In genomic region chr10:71262027-71262426, GRCh38 we compare ENCODE assay signal across 24 cellular contexts. TPM values are rescaled to one million over a fixed set of nuclear protein-coding genes. Genes with fewer than 3 reads are reported as not detected.
A peak's percentile ranks its signal among the peaks of the same experiment; 100 is the strongest.
DNase-seq lines count a peak whose midpoint lies in the region; ATAC-seq, FAIRE-seq and TF ChIP-seq lines count a peak whose summit lies in the region.
"Had no signal": no experiment of that assay in that cellular context is flagged by ENCODE, and none has a peak within 500 bp of the region (broad histone marks: within the 10 kb centered on the region; RNA-seq: fewer than 3 reads in every experiment).

No MANE protein-coding gene starts in this region.

- no peak overlapping the region for H4K8ac ChIP-seq in mesenchymal stem cell (ENCODE audit: low read length)

- H2BK15ac ChIP-seq in mesenchymal stem cell (ENCODE audit: low read depth, poor library complexity, severe bottlenecking): peak overlapping the region; percentile 54

- H3K9me3 Mint-ChIP-seq in astrocyte (ENCODE audit: unreplicated experiment) (no peaks in the 10 kb centered on the region), glutamatergic neuron (ENCODE audit: unreplicated experiment) (peaks cover 3% of the 10 kb centered on the region)
- H3K9me3 Mint-ChIP-seq: CD14-positive monocyte; stimulated activated memory B cell treated with anti-CD40 and anti-IgM and Interleukin-4, amounts not matched to agents 10 μg/mL and 1 μg/mL and 100 μg/mL, for 72 hours had no signal

- no peak overlapping the region for H3K23ac ChIP-seq in mesenchymal stem cell (ENCODE audit: low read length in 2 of 2)

- H3K27me3 ChIP-seq in astrocyte (ENCODE audit: insufficient read depth, low read length) (no peaks in the 10 kb centered on the region), mesenchymal stem cell (ENCODE audit: control insufficient read depth in 1 of 2, insufficient read depth in 1 of 2, low read length in 2 of 2) (peaks cover 0 to 74% of the 10 kb centered on the region in 2 experiments)
- H3K27me3 ChIP-seq: thyroid gland had no signal

- no peaks in the 10 kb centered on the region for H3K27me3 Mint-ChIP-seq in astrocyte (ENCODE audit: low read depth, unreplicated experiment)
- H3K27me3 Mint-ChIP-seq in glutamatergic neuron (ENCODE audit: unreplicated experiment): peaks cover 5% of the 10 kb centered on the region

- H2AFZ ChIP-seq in astrocyte (ENCODE audit: low read depth, low read length) (no peak overlapping the region), mesenchymal stem cell (ENCODE audit: low read depth, low read length) (no peak overlapping the region)
- H2AFZ ChIP-seq: GM23248 had no signal

- DNase-seq in Right ventricle myocardium inferior (ENCODE audit: missing footprints) (peak; percentile 71), cardiac septum (ENCODE audit: low spot score) (no peak), astrocyte (ENCODE audit: low read depth) (no peak), mesenchymal stem cell (no peak), glutamatergic neuron (no peak), coronary artery (ENCODE audit: low spot score) (no peak)
- DNase-seq in activated CD8-positive, alpha-beta memory T cell treated with anti-CD3 and anti-CD28 coated beads, Interleukin-2, amount 50 U/mL, for 4 hours: no peak
- DNase-seq: activated CD4-positive, CD25-positive, alpha-beta regulatory T cell treated with anti-CD3 and anti-CD28 coated beads, Interleukin-2, amount 50 U/mL, for 72 hours; activated effector memory CD4-positive, alpha-beta T cell treated with anti-CD3 and anti-CD28 coated beads, Interleukin-2, amount 50 U/mL, for 16 hours; DMS79 treated with DMSO at 0.1 percent for 48 hours; foreskin melanocyte; GM23248; MV-4-11; NCI-H524; stimulated activated CD4-positive, alpha-beta T cell treated with anti-CD3 and anti-CD28 coated beads, Interleukin-12 subunit alpha, Interleukin-12 subunit beta, amount 100 ng/mL, for 4 hours; T1000; thyroid gland had no signal

- H3K4me1 ChIP-seq in astrocyte (ENCODE audit: insufficient read depth, low read length) (peaks cover 51% of the 10 kb centered on the region), mesenchymal stem cell (ENCODE audit: control insufficient read depth, insufficient read depth, low read depth, low read length) (peaks cover 11% of the 10 kb centered on the region)

- peak overlapping the region; percentile 28 to 29 for H3K18ac ChIP-seq in mesenchymal stem cell (ENCODE audit: low read depth in 1 of 2, low read length in 2 of 2)

- H4K20me1 ChIP-seq in astrocyte (ENCODE audit: insufficient read depth, low read length): peaks cover 7% of the 10 kb centered on the region

- H2AK5ac ChIP-seq in mesenchymal stem cell (ENCODE audit: low read length, severe bottlenecking): no peak overlapping the region

- H2BK12ac ChIP-seq in mesenchymal stem cell (ENCODE audit: low read length in 2 of 2): no peak overlapping the region

- ATAC-seq in Right ventricle myocardium inferior (peak; percentile 42), GM21360 (IDR thresholded peaks at IDR 0.05; ENCODE audit: unreplicated experiment) (no peak)
- ATAC-seq: A549; stimulated activated memory B cell treated with anti-CD40 and anti-IgM and Interleukin-4, amounts not matched to agents 10 μg/mL and 1 μg/mL and 100 μg/mL, for 72 hours had no signal

- H3K4me3 ChIP-seq in astrocyte (ENCODE audit: insufficient read depth, low read depth, low read length): no peak overlapping the region
- H3K4me3 ChIP-seq in mesenchymal stem cell (ENCODE audit: insufficient read depth in 1 of 2, low read depth in 1 of 2, low read length in 2 of 2): no peak overlapping the region
- H3K4me3 ChIP-seq in coronary artery: no peak overlapping the region
- H3K4me3 ChIP-seq: A549, GM23248, thyroid gland had no signal

- no peaks in the 10 kb centered on the region for H3K79me2 ChIP-seq in astrocyte (ENCODE audit: insufficient read depth, low read length)

- no peak overlapping the region for H3K9ac ChIP-seq in astrocyte (ENCODE audit: low read length)
- H3K9ac ChIP-seq in mesenchymal stem cell (ENCODE audit: low read length): no peak overlapping the region
- H3K9ac ChIP-seq: GM23248 had no signal

- H3K4me3 Mint-ChIP-seq in astrocyte (ENCODE audit: unreplicated experiment): peak overlapping the region; percentile 5
- no peak overlapping the region for H3K4me3 Mint-ChIP-seq in glutamatergic neuron (ENCODE audit: unreplicated experiment)
- H3K4me3 Mint-ChIP-seq: CD14-positive monocyte; stimulated activated memory B cell treated with anti-CD40 and anti-IgM and Interleukin-4, amounts not matched to agents 10 μg/mL and 1 μg/mL and 100 μg/mL, for 72 hours had no signal

- intact Hi-C loops in Right ventricle myocardium inferior (cut with DNase I) (loop anchor here (2.0 to 10.0 kb wide), 2 partner anchors 49 to 257 kb away; partner anchors contain the start of gene UNC5B), cardiac septum (cut with DNase I) (no loop called here)

- peak overlapping the region; percentile 94 for H3K27ac Mint-ChIP-seq in astrocyte (ENCODE audit: unreplicated experiment)
- no peak overlapping the region for H3K27ac Mint-ChIP-seq in glutamatergic neuron (ENCODE audit: unreplicated experiment)
- H3K27ac Mint-ChIP-seq: CD14-positive monocyte; stimulated activated memory B cell treated with anti-CD40 and anti-IgM and Interleukin-4, amounts not matched to agents 10 μg/mL and 1 μg/mL and 100 μg/mL, for 72 hours had no signal

- WGBS in mesenchymal stem cell: 28% methylated on average over 5 of the region's 8 CpGs

- H4K91ac ChIP-seq in mesenchymal stem cell (ENCODE audit: low read length): no peak overlapping the region

- H3K27ac ChIP-seq in astrocyte (ENCODE audit: low read depth, low read length): no peak overlapping the region
- H3K27ac ChIP-seq in mesenchymal stem cell (ENCODE audit: low read length, poor library complexity, severe bottlenecking): no peak overlapping the region
- no peak overlapping the region for H3K27ac ChIP-seq in coronary artery
- H3K27ac ChIP-seq: A549, GM23248, HL-60, thyroid gland had no signal

- H3K36me3 Mint-ChIP-seq in astrocyte (ENCODE audit: low read depth, unreplicated experiment) (peaks cover 6% of the 10 kb centered on the region), glutamatergic neuron (ENCODE audit: unreplicated experiment) (no peaks in the 10 kb centered on the region)
- H3K36me3 Mint-ChIP-seq: CD14-positive monocyte; stimulated activated memory B cell treated with anti-CD40 and anti-IgM and Interleukin-4, amounts not matched to agents 10 μg/mL and 1 μg/mL and 100 μg/mL, for 72 hours had no signal

- TF ChIP-seq CTCF in astrocyte (IDR thresholded peaks at IDR 0.05; ENCODE audit: insufficient read depth, low read depth, low read length) (no peak), glutamatergic neuron (IDR thresholded peaks at IDR 0.05; ENCODE audit: partially characterized antibody, unreplicated experiment) (no peak), coronary artery (IDR thresholded peaks at IDR 0.05) (no peak)

- no peak overlapping the region for H3K14ac ChIP-seq in mesenchymal stem cell (ENCODE audit: low read length in 2 of 2)

- H2BK120ac ChIP-seq in mesenchymal stem cell (ENCODE audit: low read depth, low read length): no peak overlapping the region

- H3K4me2 ChIP-seq in astrocyte (ENCODE audit: low read length) (peak overlapping the region; percentile 37), mesenchymal stem cell (ENCODE audit: low read length, poor library complexity, severe bottlenecking) (no peak overlapping the region)
- H3K4me2 ChIP-seq: A549 had no signal

- H3K79me1 ChIP-seq in mesenchymal stem cell (replicated peaks; ENCODE audit: low read length, poor library complexity, severe bottlenecking): no peaks in the 10 kb centered on the region

- H3K9me3 ChIP-seq in astrocyte (ENCODE audit: insufficient read depth, low read depth, low read length) (no peaks in the 10 kb centered on the region), mesenchymal stem cell (ENCODE audit: control insufficient read depth, low read length) (no peaks in the 10 kb centered on the region)
- H3K9me3 ChIP-seq: A549, thyroid gland had no signal

- no peaks in the 10 kb centered on the region for H3K36me3 ChIP-seq in astrocyte (ENCODE audit: insufficient read depth, low read length)
- H3K36me3 ChIP-seq in mesenchymal stem cell (ENCODE audit: control insufficient read depth in 1 of 2, insufficient read depth in 2 of 2, low read depth in 1 of 2, low read length in 2 of 2): no peaks in the 10 kb centered on the region
- H3K36me3 ChIP-seq: thyroid gland had no signal

- H3K4ac ChIP-seq in mesenchymal stem cell (ENCODE audit: low read depth in 1 of 2, low read length in 2 of 2): no peak overlapping the region

- H3K4me1 Mint-ChIP-seq in astrocyte (ENCODE audit: low read depth, unreplicated experiment) (peaks cover 55% of the 10 kb centered on the region), glutamatergic neuron (ENCODE audit: low read depth, unreplicated experiment) (peaks cover 26% of the 10 kb centered on the region)
- H3K4me1 Mint-ChIP-seq: CD14-positive monocyte; stimulated activated memory B cell treated with anti-CD40 and anti-IgM and Interleukin-4, amounts not matched to agents 10 μg/mL and 1 μg/mL and 100 μg/mL, for 72 hours had no signal

- H2BK5ac ChIP-seq in mesenchymal stem cell (ENCODE audit: low read depth, low read length, poor library complexity, severe bottlenecking): no peak overlapping the region

- FAIRE-seq in astrocyte (lab: Jason Lieb, UNC): no peak
- FAIRE-seq: A549, colon, endothelial cell of umbilical vein had no signal

RNA-seq across cellular contexts. Expression of gene UNC5B, which starts 49.7 kb away (rescaled TPM):
- total RNA-seq in Right ventricle myocardium inferior (13.1 TPM), cardiac septum (22.4 TPM), astrocyte (15.0 and 32.8 TPM in 2 replicates), glutamatergic neuron (ENCODE audit: unreplicated experiment) (22.6 TPM)
- polyA plus RNA-seq in mesenchymal stem cell (2013, experiment 1 of 2): 40.6 TPM
- polyA plus RNA-seq in mesenchymal stem cell (2013, experiment 2 of 2): 38.6 TPM

RNA-seq across cellular contexts. Expression of gene SLC29A3, which starts 57.0 kb away (rescaled TPM):
- total RNA-seq in Right ventricle myocardium inferior (1.8 TPM), cardiac septum (1.6 TPM), astrocyte (3.2 and 3.4 TPM in 2 replicates), glutamatergic neuron (ENCODE audit: unreplicated experiment) (7.8 TPM)
- polyA plus RNA-seq in mesenchymal stem cell (2013, experiment 1 of 2): 2.4 TPM
- polyA plus RNA-seq in mesenchymal stem cell (2013, experiment 2 of 2): 2.1 TPM
